ENCODE assay signal across 24 cellular contexts in the genomic region with DNA sequence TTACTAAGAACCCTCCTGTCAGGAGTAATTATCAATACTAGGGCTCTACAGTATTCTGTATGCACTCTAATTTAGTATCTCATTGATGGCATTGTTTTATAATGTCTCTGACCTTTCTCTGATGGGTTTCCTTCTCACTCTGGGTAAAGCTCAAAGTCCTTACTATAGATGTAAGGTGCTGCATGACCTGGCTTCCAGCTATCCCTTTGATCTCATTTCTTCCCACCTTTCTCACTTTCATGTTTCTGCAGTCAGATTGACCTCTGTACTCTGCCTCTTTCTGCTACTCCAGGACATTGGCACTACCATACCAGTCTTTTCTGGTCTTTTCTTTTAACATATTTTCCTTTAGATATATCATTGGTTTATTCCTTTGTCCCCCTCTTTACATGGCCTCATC.
A peak's percentile ranks its signal among the peaks of the same experiment; 100 is the strongest.
DNase-seq lines count a peak whose midpoint lies in the region; ATAC-seq, FAIRE-seq and TF ChIP-seq lines count a peak whose summit lies in the region.
"Had no signal": no experiment of that assay in that cellular context is flagged by ENCODE, and none has a peak within 500 bp of the region (broad histone marks: within the 10 kb centered on the region; RNA-seq: fewer than 3 reads in every experiment).

No MANE protein-coding gene starts in this region.

- BruUV-seq in HepG2 (replicated peaks; lab: Mats Ljungman, UMichigan) = no TSS peak

- TF ChIP-seq RAD21 in HepG2 (CRISPR knock-in tag; IDR thresholded peaks at IDR 0.05) = no peak

- intact Hi-C loops in HepG2 (cut with micrococcal nuclease; ENCODE audit: unreplicated experiment) = no loop called here
- intact Hi-C loops in right lobe of liver (cut with DNase I) = no loop called here

- in situ Hi-C loops in HepG2 (cut with HindIII; ENCODE audit: extremely low pct_ligation_motif_present, low pct_unique_long_range_greater_than_20kb) = no loop called here

- no peaks in the 10 kb centered on the region for H4K20me1 ChIP-seq in HepG2 (ENCODE audit: insufficient read depth, low read length)
- H4K20me1 ChIP-seq: BLaER1 had no signal

- H3K9me3 ChIP-seq in HepG2 (ENCODE audit: low read length) = no peaks in the 10 kb centered on the region
- H3K9me3 ChIP-seq in right lobe of liver = no peaks in the 10 kb centered on the region
- H3K9me3 ChIP-seq in small intestine (ENCODE audit: control insufficient read depth, low read depth) = no peaks in the 10 kb centered on the region
- H3K9me3 ChIP-seq: BE2C, BLaER1 had no signal

- H3K4me3 ChIP-seq in HepG2 (replicated peaks in 1 of 3; ENCODE audit: insufficient read depth in 1 of 3, low read depth in 2 of 3, low read length in 3 of 3) = no peak overlapping the region
- no peak overlapping the region for H3K4me3 ChIP-seq in right lobe of liver
- no peak overlapping the region for H3K4me3 ChIP-seq in small intestine (ENCODE audit: low read depth in 1 of 2, low read length in 2 of 2)
- H3K4me3 ChIP-seq: BLaER1 had no signal

- peak; percentile 6 for DNase-seq in HepG2 (ENCODE audit: low spot score)
- no peak for DNase-seq in right lobe of liver
- DNase-seq in SW480 (ENCODE audit: low spot score) = peak; percentile 57
- DNase-seq in small intestine = peak; percentile 1
- DNase-seq in GF-D8 (lab: John Stamatoyannopoulos, UW) = no peak
- DNase-seq in hepatic stellate cell (ENCODE audit: low spot score) = no peak
- DNase-seq: 8988T; ACHN; BE2C; C1 segment of cervical spinal cord; CD4-positive, alpha-beta memory T cell; CD4-positive, CD25-positive, alpha-beta regulatory T cell; CD8-positive, alpha-beta memory T cell; COR-L47; DMS 273 treated with DMSO at 0.1 percent for 48 hours; DMS153; DMS79; DND-41; EL; GDM1 had no signal

- TF ChIP-seq CTCF in HepG2 (CRISPR knock-in tag; IDR thresholded peaks at IDR 0.05) (no peak), right lobe of liver (IDR thresholded peaks at IDR 0.05) (no peak)

- H3K27ac ChIP-seq in HepG2 (ENCODE audit: extremely low read length, insufficient read depth, low read length) (no peak overlapping the region), right lobe of liver (no peak overlapping the region), small intestine (ENCODE audit: low read depth in 1 of 2, low read length in 1 of 2) (no peak overlapping the region)
- H3K27ac ChIP-seq: BLaER1 had no signal

- POLR2A ChIA-PET in HepG2 (lab: Yijun Ruan, JAX) = no interaction called here

- FAIRE-seq in HepG2 (lab: Jason Lieb, UNC) (no peak), small intestine (lab: Jason Lieb, UNC) (no peak)
- FAIRE-seq: A204.1, GM12891, GM19239 had no signal

- no peak overlapping the region for H3K4me2 ChIP-seq in HepG2 (ENCODE audit: low read depth, low read length)
- H3K4me2 ChIP-seq: BLaER1 had no signal

- TF ChIP-seq POLR2A in HepG2 (IDR thresholded peaks at IDR 0.05; ENCODE audit: insufficient read depth in 1 of 2, low read depth in 2 of 2, low read length in 2 of 2) (no peak), right lobe of liver (IDR thresholded peaks at IDR 0.05) (no peak)

- CTCF ChIA-PET in HepG2 (lab: Yijun Ruan, JAX; ENCODE audit: low intra/inter-chr PET ratio, low total read pairs) = no interaction called here

- no peak overlapping the region for H3K9ac ChIP-seq in HepG2 (ENCODE audit: insufficient read depth, low read depth, low read length)
- H3K9ac ChIP-seq: BLaER1 had no signal

- ATAC-seq in HepG2 (no peak; the same call in 2 of the 3 replicates), right lobe of liver (no peak)

- H3K79me2 ChIP-seq in HepG2 (ENCODE audit: insufficient read depth, low read length) = no peaks in the 10 kb centered on the region

- H3K36me3 ChIP-seq in HepG2 (replicated peaks in 1 of 2; ENCODE audit: control insufficient read depth in 1 of 2, insufficient read depth in 2 of 2, low read length in 2 of 2) (no peaks in the 10 kb centered on the region), right lobe of liver (no peaks in the 10 kb centered on the region), small intestine (ENCODE audit: control insufficient read depth in 2 of 2, insufficient read depth in 2 of 2, low read length in 2 of 2) (no peaks in the 10 kb centered on the region)
- H3K36me3 ChIP-seq: BE2C, BLaER1 had no signal

- no peak overlapping the region for H2AFZ ChIP-seq in HepG2 (ENCODE audit: low read length)

- H3K27me3 ChIP-seq in HepG2 (ENCODE audit: control insufficient read depth in 1 of 2, insufficient read depth in 2 of 2, low read length in 2 of 2) (no peaks in the 10 kb centered on the region), right lobe of liver (no peaks in the 10 kb centered on the region), small intestine (ENCODE audit: control insufficient read depth in 2 of 2, insufficient read depth in 2 of 2, low read length in 2 of 2) (no peaks in the 10 kb centered on the region)
- H3K27me3 ChIP-seq: BE2C, BLaER1 had no signal

- TF ChIP-seq EP300 in HepG2 (IDR thresholded peaks at IDR 0.05; ENCODE audit: low read depth in 2 of 2, low read length in 2 of 2) (no peak), HepG2 (CRISPR knock-in tag; IDR thresholded peaks at IDR 0.05; ENCODE audit: borderline replicate concordance) (no peak)

- H3K4me1 ChIP-seq in HepG2 (ENCODE audit: insufficient read depth, low read length) (no peaks in the 10 kb centered on the region; the same call in 1 of the 2 replicates), right lobe of liver (no peaks in the 10 kb centered on the region), small intestine (ENCODE audit: control insufficient read depth in 2 of 2, insufficient read depth in 1 of 2, low read depth in 1 of 2, low read length in 1 of 2) (no peaks in the 10 kb centered on the region)
- H3K4me1 ChIP-seq: BE2C, BLaER1 had no signal

TF ChIP-seq in HepG2, 621 proteins besides CTCF, POLR2A, EP300 and RAD21 (continues in another document):
- TF ChIP-seq, protein P1, sequence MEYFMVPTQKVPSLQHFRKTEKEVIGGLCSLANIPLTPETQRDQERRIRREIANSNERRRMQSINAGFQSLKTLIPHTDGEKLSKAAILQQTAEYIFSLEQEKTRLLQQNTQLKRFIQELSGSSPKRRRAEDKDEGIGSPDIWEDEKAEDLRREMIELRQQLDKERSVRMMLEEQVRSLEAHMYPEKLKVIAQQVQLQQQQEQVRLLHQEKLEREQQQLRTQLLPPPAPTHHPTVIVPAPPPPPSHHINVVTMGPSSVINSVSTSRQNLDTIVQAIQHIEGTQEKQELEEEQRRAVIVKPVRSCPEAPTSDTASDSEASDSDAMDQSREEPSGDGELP (IDR thresholded peaks at IDR 0.05; ENCODE audit: borderline replicate concordance, low read depth) = no peak
- TF ChIP-seq NR2F6 (IDR thresholded peaks at IDR 0.05) = 0 out of 2 replicates have a peak, but pooled peaks have one; percentile 24
- TF ChIP-seq NR2F6 (CRISPR knock-in tag; IDR thresholded peaks at IDR 0.05) = 0 out of 2 replicates have a peak, but pooled peaks have one; percentile 9
- TF ChIP-seq HNF4G (IDR thresholded peaks at IDR 0.05; ENCODE audit: borderline replicate concordance, low read depth, low read length) = no peak
- TF ChIP-seq HNF4G (CRISPR knock-in tag; IDR thresholded peaks at IDR 0.05; ENCODE audit: borderline replicate concordance, low read depth) = no peak
- TF ChIP-seq CCAR2 (optimal IDR thresholded peaks at IDR 0.05; ENCODE audit: low read depth, low read length) = no peak
- peak; percentile 83; the same call in 1 of the 2 replicates for TF ChIP-seq TBX3 (IDR thresholded peaks at IDR 0.05; ENCODE audit: borderline replicate concordance)
- no peak for TF ChIP-seq KLF11 (CRISPR knock-in tag; IDR thresholded peaks at IDR 0.05)
- no peak for TF ChIP-seq ZEB1 (IDR thresholded peaks at IDR 0.05; ENCODE audit: insufficient replicate concordance, low read depth)
- TF ChIP-seq, protein P2, sequence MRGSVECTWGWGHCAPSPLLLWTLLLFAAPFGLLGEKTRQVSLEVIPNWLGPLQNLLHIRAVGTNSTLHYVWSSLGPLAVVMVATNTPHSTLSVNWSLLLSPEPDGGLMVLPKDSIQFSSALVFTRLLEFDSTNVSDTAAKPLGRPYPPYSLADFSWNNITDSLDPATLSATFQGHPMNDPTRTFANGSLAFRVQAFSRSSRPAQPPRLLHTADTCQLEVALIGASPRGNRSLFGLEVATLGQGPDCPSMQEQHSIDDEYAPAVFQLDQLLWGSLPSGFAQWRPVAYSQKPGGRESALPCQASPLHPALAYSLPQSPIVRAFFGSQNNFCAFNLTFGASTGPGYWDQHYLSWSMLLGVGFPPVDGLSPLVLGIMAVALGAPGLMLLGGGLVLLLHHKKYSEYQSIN (CRISPR knock-in tag; IDR thresholded peaks at IDR 0.05; ENCODE audit: borderline replicate concordance) = no peak
- no peak for TF ChIP-seq ZBTB8A (CRISPR knock-in tag; IDR thresholded peaks at IDR 0.05; ENCODE audit: borderline replicate concordance, low read depth)
- no peak for TF ChIP-seq GATA4 (IDR thresholded peaks at IDR 0.05; ENCODE audit: borderline replicate concordance, low read depth)
- no peak for TF ChIP-seq ZNF333 (CRISPR knock-in tag; IDR thresholded peaks at IDR 0.05; ENCODE audit: borderline replicate concordance)
- TF ChIP-seq FOSL2 (CRISPR knock-in tag; IDR thresholded peaks at IDR 0.05) = no peak; the same call in 1 of the 2 replicates

Comparison
In these comparisons a context has a peak if more than half of its experiments do, and no peak if none do; other contexts are left out.
1. DNase-seq: peak in HepG2 (single experiment), SW480 (single experiment) and small intestine (single experiment); none in right lobe of liver (0 of 3), GF-D8 (single experiment) and hepatic stellate cell (single experiment).